13 cellular contexts compared by ENCODE assay signal in genomic region chr10:77001186-77001585, GRCh38.
DNase-seq lines count a peak whose midpoint lies in the region; ATAC-seq lines count a peak whose summit lies in the region.
"Had no signal": no experiment of that assay in that cellular context is flagged by ENCODE, and none has a peak within 500 bp of the region (broad histone marks: within the 10 kb centered on the region; RNA-seq: fewer than 3 reads in every experiment).

No MANE protein-coding gene starts in this region.

- H3K36me3 Mint-ChIP-seq in stimulated activated naive CD8-positive, alpha-beta T cell treated with anti-CD3 and anti-CD28 coated beads, Interleukin-15, Interleukin-2, amounts not matched to agents 100 ng/mL and 50 ng/mL, for 24 hours (ENCODE audit: low read depth) = no peaks in the 10 kb centered on the region
- H3K36me3 Mint-ChIP-seq: IgD-negative memory B cell had no signal

- peaks cover 4% of the 10 kb centered on the region for H3K27me3 Mint-ChIP-seq in stimulated activated naive CD8-positive, alpha-beta T cell treated with anti-CD3 and anti-CD28 coated beads, Interleukin-15, Interleukin-2, amounts not matched to agents 100 ng/mL and 50 ng/mL, for 24 hours
- H3K27me3 Mint-ChIP-seq in stimulated activated naive CD8-positive, alpha-beta T cell treated with anti-CD3 and anti-CD28 coated beads, Interleukin-15, amount 100 ng/mL, for 72 hours = no peaks in the 10 kb centered on the region
- H3K27me3 Mint-ChIP-seq: IgD-negative memory B cell had no signal

- no peak for DNase-seq in stimulated activated naive CD8-positive, alpha-beta T cell treated with anti-CD3 and anti-CD28 coated beads, Interleukin-15, amount 100 ng/mL, for 72 hours
- DNase-seq in kidney glomerular epithelial cell (lab: John Stamatoyannopoulos, UW) (peak; percentile 58), retina (peak; percentile 50), A172 (ENCODE audit: low spot score) (no peak), left lobe of liver (ENCODE audit: low spot score) (no peak), HuH-7 (ENCODE audit: low spot score) (no peak)
- DNase-seq: AML-193, DMS53, GF-D8, GM23248 had no signal

- H3K4me3 Mint-ChIP-seq in stimulated activated naive CD8-positive, alpha-beta T cell treated with anti-CD3 and anti-CD28 coated beads, Interleukin-15, Interleukin-2, amounts not matched to agents 100 ng/mL and 50 ng/mL, for 24 hours = no peak overlapping the region
- H3K4me3 Mint-ChIP-seq in stimulated activated naive CD8-positive, alpha-beta T cell treated with anti-CD3 and anti-CD28 coated beads, Interleukin-15, amount 100 ng/mL, for 72 hours = no peak overlapping the region
- H3K4me3 Mint-ChIP-seq: IgD-negative memory B cell had no signal

- no peaks in the 10 kb centered on the region for H3K9me3 Mint-ChIP-seq in stimulated activated naive CD8-positive, alpha-beta T cell treated with anti-CD3 and anti-CD28 coated beads, Interleukin-15, Interleukin-2, amounts not matched to agents 100 ng/mL and 50 ng/mL, for 24 hours
- H3K9me3 Mint-ChIP-seq in stimulated activated naive CD8-positive, alpha-beta T cell treated with anti-CD3 and anti-CD28 coated beads, Interleukin-15, amount 100 ng/mL, for 72 hours = no peaks in the 10 kb centered on the region
- H3K9me3 Mint-ChIP-seq: IgD-negative memory B cell had no signal

- no peaks in the 10 kb centered on the region for H3K4me1 Mint-ChIP-seq in stimulated activated naive CD8-positive, alpha-beta T cell treated with anti-CD3 and anti-CD28 coated beads, Interleukin-15, Interleukin-2, amounts not matched to agents 100 ng/mL and 50 ng/mL, for 24 hours (ENCODE audit: low read depth)
- no peaks in the 10 kb centered on the region for H3K4me1 Mint-ChIP-seq in stimulated activated naive CD8-positive, alpha-beta T cell treated with anti-CD3 and anti-CD28 coated beads, Interleukin-15, amount 100 ng/mL, for 72 hours
- H3K4me1 Mint-ChIP-seq: IgD-negative memory B cell had no signal

- H3K27ac Mint-ChIP-seq in stimulated activated naive CD8-positive, alpha-beta T cell treated with anti-CD3 and anti-CD28 coated beads, Interleukin-15, Interleukin-2, amounts not matched to agents 100 ng/mL and 50 ng/mL, for 24 hours = peak overlapping the region; percentile 26
- H3K27ac Mint-ChIP-seq in stimulated activated naive CD8-positive, alpha-beta T cell treated with anti-CD3 and anti-CD28 coated beads, Interleukin-15, amount 100 ng/mL, for 72 hours = no peak overlapping the region

- no peak for ATAC-seq in stimulated activated naive CD8-positive, alpha-beta T cell treated with anti-CD3 and anti-CD28 coated beads, Interleukin-15, amount 100 ng/mL, for 72 hours
- ATAC-seq in left lobe of liver = no peak
- ATAC-seq: HCT116 had no signal

Comparison
In these comparisons a context has a peak if more than half of its experiments do, and no peak if none do; other contexts are left out.
1. DNase-seq: peak in kidney glomerular epithelial cell (single experiment) and retina (single experiment); none in stimulated activated naive CD8-positive, alpha-beta T cell treated with anti-CD3 and anti-CD28 coated beads, Interleukin-15, amount 100 ng/mL, for 72 hours (0 of 2), A172 (single experiment), left lobe of liver (single experiment) and HuH-7 (single experiment).